In genomic region chr7:7564323-7564780, GRCh38 we compare ENCODE assay signal across 10 cellular contexts. TPM values are rescaled to one million over a fixed set of nuclear protein-coding genes. Genes with fewer than 3 reads are reported as not detected.
A peak's percentile ranks its signal among the peaks of the same experiment; 100 is the strongest.
DNase-seq lines count a peak whose midpoint lies in the region; ATAC-seq, FAIRE-seq and TF ChIP-seq lines count a peak whose summit lies in the region.
"Had no signal": no experiment of that assay in that cellular context is flagged by ENCODE, and none has a peak within 500 bp of the region (broad histone marks: within the 10 kb centered on the region; RNA-seq: fewer than 3 reads in every experiment).

No MANE protein-coding gene starts in this region.

- H3K27ac Mint-ChIP-seq in naive thymus-derived CD4-positive, alpha-beta T cell: no peak overlapping the region
- no peak overlapping the region for H3K27ac Mint-ChIP-seq in stimulated activated naive B cell treated with anti-CD40 and anti-IgM and Interleukin-4, amounts not matched to agents 10 μg/mL and 1 μg/mL and 100 μg/mL, for 72 hours
- H3K27ac Mint-ChIP-seq: activated naive CD8-positive, alpha-beta T cell treated with anti-CD3 and anti-CD28 coated beads, Interleukin-2, amount 50 U/mL, for 24 hours had no signal

- H3K4me1 Mint-ChIP-seq in naive thymus-derived CD4-positive, alpha-beta T cell: peaks cover 14 to 25% (median 21%) of the 10 kb centered on the region in 7 donors
- H3K4me1 Mint-ChIP-seq in stimulated activated naive B cell treated with anti-CD40 and anti-IgM and Interleukin-4, amounts not matched to agents 10 μg/mL and 1 μg/mL and 100 μg/mL, for 72 hours: peaks cover 10 to 16% of the 10 kb centered on the region in 2 donors

- TF ChIP-seq POLR2A in H54 (IDR thresholded peaks at IDR 0.05; ENCODE audit: low read depth, low read length): no peak

- POLR2A ChIA-PET in RWPE1 (lab: Yijun Ruan, JAX; ENCODE audit: low non-redundant PET): no interaction called here
- POLR2A ChIA-PET in naive thymus-derived CD4-positive, alpha-beta T cell (lab: Charles Lee): interaction anchor here (0.6 to 0.7 kb wide), 2 partner anchors 50 to 403 kb away, joined by 3 read pairs; no protein-coding TSS in a partner anchor

- DNase-seq in H54 (ENCODE audit: insufficient read length, low spot score): peak; percentile 78
- DNase-seq in RWPE1 (ENCODE audit: low spot score): peak; percentile 74
- DNase-seq in naive thymus-derived CD4-positive, alpha-beta T cell: no peak
- no peak for DNase-seq in stimulated activated naive B cell treated with anti-CD40 and anti-IgM and Interleukin-4, amounts not matched to agents 10 μg/mL and 1 μg/mL and 100 μg/mL, for 72 hours
- no peak for DNase-seq in activated naive CD4-positive, alpha-beta T cell treated with Interleukin-2 at 50 U/mL for 16 hours
- DNase-seq: activated naive CD8-positive, alpha-beta T cell treated with anti-CD3 and anti-CD28 coated beads, Interleukin-2, amount 50 U/mL, for 24 hours; hypothalamus had no signal

- H3K4me3 Mint-ChIP-seq in naive thymus-derived CD4-positive, alpha-beta T cell: no peak overlapping the region
- no peak overlapping the region for H3K4me3 Mint-ChIP-seq in stimulated activated naive B cell treated with anti-CD40 and anti-IgM and Interleukin-4, amounts not matched to agents 10 μg/mL and 1 μg/mL and 100 μg/mL, for 72 hours
- H3K4me3 Mint-ChIP-seq: activated naive CD8-positive, alpha-beta T cell treated with anti-CD3 and anti-CD28 coated beads, Interleukin-2, amount 50 U/mL, for 24 hours had no signal

- H3K27me3 Mint-ChIP-seq in naive thymus-derived CD4-positive, alpha-beta T cell: peaks cover 0 to 11% (median 0%) of the 10 kb centered on the region in 5 donors
- no peaks in the 10 kb centered on the region for H3K27me3 Mint-ChIP-seq in stimulated activated naive B cell treated with anti-CD40 and anti-IgM and Interleukin-4, amounts not matched to agents 10 μg/mL and 1 μg/mL and 100 μg/mL, for 72 hours
- H3K27me3 Mint-ChIP-seq: activated naive CD8-positive, alpha-beta T cell treated with anti-CD3 and anti-CD28 coated beads, Interleukin-2, amount 50 U/mL, for 24 hours had no signal

- CTCF ChIA-PET in RWPE1 (lab: Yijun Ruan, JAX): interaction anchor here (1.3 kb wide), 1 partner anchor 140 kb away, joined by 6 read pairs; no protein-coding TSS in a partner anchor
- CTCF ChIA-PET in naive thymus-derived CD4-positive, alpha-beta T cell (lab: Charles Lee): no interaction called here

- H3K27me3 ChIP-seq in esophagus (ENCODE audit: control insufficient read depth in 1 of 2, insufficient read depth in 2 of 2, low read length in 2 of 2) (no peaks in the 10 kb centered on the region), skeletal muscle satellite cell (ENCODE audit: control insufficient read depth, insufficient read depth, low read length) (no peaks in the 10 kb centered on the region)
- H3K27me3 ChIP-seq in naive thymus-derived CD4-positive, alpha-beta T cell (ENCODE audit: control insufficient read depth in 2 of 2, insufficient read depth in 2 of 2, low read length in 2 of 2): no peaks in the 10 kb centered on the region

- peaks cover 0 to 10% (median 2%) of the 10 kb centered on the region in 11 donors for H3K9me3 Mint-ChIP-seq in naive thymus-derived CD4-positive, alpha-beta T cell
- H3K9me3 Mint-ChIP-seq in stimulated activated naive B cell treated with anti-CD40 and anti-IgM and Interleukin-4, amounts not matched to agents 10 μg/mL and 1 μg/mL and 100 μg/mL, for 72 hours: peaks cover 0 to 6% of the 10 kb centered on the region in 2 donors
- H3K9me3 Mint-ChIP-seq: activated naive CD8-positive, alpha-beta T cell treated with anti-CD3 and anti-CD28 coated beads, Interleukin-2, amount 50 U/mL, for 24 hours had no signal

- H3K36me3 ChIP-seq in esophagus (ENCODE audit: control insufficient read depth in 2 of 2, insufficient read depth in 2 of 2, low read length in 1 of 2) (no peaks in the 10 kb centered on the region), skeletal muscle satellite cell (ENCODE audit: insufficient read depth, low read length) (peaks cover 14% of the 10 kb centered on the region)
- no peaks in the 10 kb centered on the region for H3K36me3 ChIP-seq in naive thymus-derived CD4-positive, alpha-beta T cell (ENCODE audit: control insufficient read depth in 2 of 3, insufficient read depth in 3 of 3, low read length in 3 of 3)

- intact Hi-C loops in naive thymus-derived CD4-positive, alpha-beta T cell (cut with micrococcal nuclease): loop anchor here in 1 of 2 donors (10.0 kb wide), 1 partner anchor 200 kb away; no protein-coding TSS in a partner anchor

- H3K9me3 ChIP-seq in esophagus (ENCODE audit: control insufficient read depth in 2 of 2, insufficient read depth in 1 of 2, low read depth in 1 of 2, low read length in 1 of 2) (no peaks in the 10 kb centered on the region), skeletal muscle satellite cell (replicated peaks; ENCODE audit: low read length) (no peaks in the 10 kb centered on the region)
- no peaks in the 10 kb centered on the region for H3K9me3 ChIP-seq in naive thymus-derived CD4-positive, alpha-beta T cell (ENCODE audit: control insufficient read depth in 2 of 3, low read length in 3 of 3)

- H3K4me3 ChIP-seq in esophagus (ENCODE audit: low read depth in 1 of 2, low read length in 2 of 2) (no peak overlapping the region), skeletal muscle satellite cell (ENCODE audit: low read length) (peak overlapping the region; percentile 5)
- H3K4me3 ChIP-seq in naive thymus-derived CD4-positive, alpha-beta T cell (ENCODE audit: low read length): no peak overlapping the region

- FAIRE-seq in H54 (lab: Jason Lieb, UNC): peak; percentile 92

- H3K4me2 ChIP-seq in skeletal muscle satellite cell (ENCODE audit: low read length): peak overlapping the region; percentile 46

- peaks cover 0 to 13% (median 7%) of the 10 kb centered on the region in 5 donors for H3K36me3 Mint-ChIP-seq in naive thymus-derived CD4-positive, alpha-beta T cell
- peaks cover 17 to 19% of the 10 kb centered on the region in 2 donors for H3K36me3 Mint-ChIP-seq in stimulated activated naive B cell treated with anti-CD40 and anti-IgM and Interleukin-4, amounts not matched to agents 10 μg/mL and 1 μg/mL and 100 μg/mL, for 72 hours

- 66 to 74% methylated on average over 3 of the region's 3 CpGs for WGBS in esophagus, 2 donors

- H3K27ac ChIP-seq in RWPE1 (no peak overlapping the region), esophagus (ENCODE audit: low read depth in 2 of 2, low read length in 1 of 2) (peak overlapping the region; percentile 36 to 81)
- H3K27ac ChIP-seq in naive thymus-derived CD4-positive, alpha-beta T cell (ENCODE audit: low read depth, low read length): no peak overlapping the region

- no peak for ATAC-seq in naive thymus-derived CD4-positive, alpha-beta T cell
- no peak for ATAC-seq in stimulated activated naive B cell treated with anti-CD40 and anti-IgM and Interleukin-4, amounts not matched to agents 10 μg/mL and 1 μg/mL and 100 μg/mL, for 72 hours (replicated peaks)
- ATAC-seq in HG02870 (IDR thresholded peaks at IDR 0.05; ENCODE audit: unreplicated experiment): no peak

- no peak for TF ChIP-seq CTCF in RWPE1 (conservative IDR thresholded peaks at IDR 0.05; ENCODE audit: low read depth)

- H3K9ac ChIP-seq in skeletal muscle satellite cell (ENCODE audit: low read depth, low read length): no peak overlapping the region

- H3K4me1 ChIP-seq in esophagus (ENCODE audit: control insufficient read depth in 2 of 2, insufficient read depth in 2 of 2, low read length in 1 of 2): peaks cover 0 to 8% of the 10 kb centered on the region in 2 donors
- peaks cover 41% of the 10 kb centered on the region for H3K4me1 ChIP-seq in skeletal muscle satellite cell (ENCODE audit: control insufficient read depth, insufficient read depth, low read length)
- peaks cover 21 to 27% of the 10 kb centered on the region in 2 donors for H3K4me1 ChIP-seq in naive thymus-derived CD4-positive, alpha-beta T cell (ENCODE audit: control insufficient read depth in 2 of 2, insufficient read depth in 2 of 2, low read length in 2 of 2)

RNA-seq across cellular contexts. Expression of gene MIOS, which starts 2.3 kb away (rescaled TPM):
- 10 to 100 TPM; 17.6 to 22.1 TPM for polyA plus RNA-seq in esophagus
- total RNA-seq in skeletal muscle satellite cell (2012; rRNA removed): 74.3 and 89.7 TPM in 2 replicates
- 10 to 100 TPM; 24.3 to 31.7 (median 28.7) TPM for total RNA-seq in naive thymus-derived CD4-positive, alpha-beta T cell
- polyA plus RNA-seq in naive thymus-derived CD4-positive, alpha-beta T cell: 10 to 100 TPM; 15.6 to 21.6 TPM

RNA-seq across cellular contexts. Expression of gene COL28A1, which starts 28.7 kb away (rescaled TPM):
- 1 to 10 TPM in 1 of 2 donors, under 1 TPM in 1; 0.60 to 1.1 TPM for polyA plus RNA-seq in esophagus
- 0.51 and 0.87 TPM in 2 replicates for total RNA-seq in skeletal muscle satellite cell (2012; rRNA removed)
- under 1 TPM in 4 of 5 experiments, not detected in 1; 0.24 to 0.49 (median 0.41) TPM for total RNA-seq in naive thymus-derived CD4-positive, alpha-beta T cell
- polyA plus RNA-seq in naive thymus-derived CD4-positive, alpha-beta T cell: under 1 TPM in 1 of 2 donors, not detected in 1; 0.12 TPM

Comparison
In these comparisons a context has a peak if more than half of its experiments do, and no peak if none do; other contexts are left out.
1. DNase-seq: peak in H54 (single experiment) and RWPE1 (single experiment); none in naive thymus-derived CD4-positive, alpha-beta T cell (0 of 9), stimulated activated naive B cell treated with anti-CD40 and anti-IgM and Interleukin-4, amounts not matched to agents 10 μg/mL and 1 μg/mL and 100 μg/mL, for 72 hours (single experiment) and activated naive CD4-positive, alpha-beta T cell treated with Interleukin-2 at 50 U/mL for 16 hours (single experiment).
2. H3K27ac ChIP-seq: peak in esophagus (2 of 2); none in RWPE1 (single experiment) and naive thymus-derived CD4-positive, alpha-beta T cell (single experiment).